In the genomic region with DNA sequence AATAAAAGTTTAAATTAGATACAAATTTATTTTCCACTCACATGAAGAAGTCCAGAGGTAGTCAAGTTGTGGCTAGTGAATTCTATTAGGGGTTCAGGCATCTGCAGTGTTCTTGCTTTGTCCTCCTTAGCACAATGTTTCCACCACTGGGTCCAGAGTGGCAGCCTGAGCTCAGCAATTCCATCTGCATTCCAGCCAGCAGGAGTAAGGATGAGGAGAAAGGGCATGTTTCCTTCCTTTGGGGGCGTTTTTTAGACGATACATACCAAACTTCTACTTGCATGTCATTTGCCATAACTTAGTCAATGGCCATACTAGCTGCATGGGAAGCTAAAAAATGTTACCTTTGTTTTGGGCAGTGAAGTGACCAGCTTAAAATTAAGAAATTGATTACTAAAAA, we compare ENCODE assay signal across 19 cellular contexts.
"Had no signal": no experiment of that assay in that cellular context is flagged by ENCODE, and none has a peak within 500 bp of the region (broad histone marks: within the 10 kb centered on the region; RNA-seq: fewer than 3 reads in every experiment).

No MANE protein-coding gene starts in this region.

- H3K4me3 ChIP-seq: coronary artery, gastrocnemius medialis, heart right ventricle, mucosa of descending colon, skin epidermis, stomach had no signal

- H3K9me3 ChIP-seq: gastrocnemius medialis, heart right ventricle, mucosa of descending colon, neutrophil, stomach had no signal

- H3K4me3 Mint-ChIP-seq: naive thymus-derived CD8-positive, alpha-beta T cell; type B pancreatic cell had no signal

- H3K9me3 Mint-ChIP-seq: type B pancreatic cell had no signal

- H3K36me3 ChIP-seq: gastrocnemius medialis, heart right ventricle, neutrophil, stomach had no signal

- H3K27ac ChIP-seq: coronary artery, gastrocnemius medialis, heart right ventricle, neutrophil, skin epidermis, stomach had no signal

- H3K27me3 ChIP-seq: gastrocnemius medialis, heart right ventricle, neutrophil, stomach had no signal

- DNase-seq: effector CD8-positive, alpha-beta T cell; gastrocnemius medialis; heart right ventricle; kidney; mucosa of descending colon; naive thymus-derived CD8-positive, alpha-beta T cell; posterior cingulate gyrus; stimulated activated CD4-positive, alpha-beta T cell treated with anti-CD3 and anti-CD28 coated beads, Interleukin-12 subunit alpha, Interleukin-12 subunit beta, amount 100 ng/mL, for 4 hours; stimulated activated naive CD4-positive, alpha-beta T cell; stomach; substantia nigra had no signal

- H3K4me1 Mint-ChIP-seq: naive thymus-derived CD8-positive, alpha-beta T cell had no signal

- ATAC-seq: esophagus mucosa; gastrocnemius medialis; heart right ventricle; mucosa of descending colon; naive thymus-derived CD8-positive, alpha-beta T cell; sciatic nerve had no signal

- H3K4me1 ChIP-seq: gastrocnemius medialis had no signal

- H3K27ac Mint-ChIP-seq: naive thymus-derived CD8-positive, alpha-beta T cell; type B pancreatic cell had no signal

- H3K36me3 Mint-ChIP-seq: naive thymus-derived CD8-positive, alpha-beta T cell had no signal

- FAIRE-seq: endometrium, kidney, urothelium cell line had no signal
